ENCODE assay signal across 1 cellular context in the genomic region with DNA sequence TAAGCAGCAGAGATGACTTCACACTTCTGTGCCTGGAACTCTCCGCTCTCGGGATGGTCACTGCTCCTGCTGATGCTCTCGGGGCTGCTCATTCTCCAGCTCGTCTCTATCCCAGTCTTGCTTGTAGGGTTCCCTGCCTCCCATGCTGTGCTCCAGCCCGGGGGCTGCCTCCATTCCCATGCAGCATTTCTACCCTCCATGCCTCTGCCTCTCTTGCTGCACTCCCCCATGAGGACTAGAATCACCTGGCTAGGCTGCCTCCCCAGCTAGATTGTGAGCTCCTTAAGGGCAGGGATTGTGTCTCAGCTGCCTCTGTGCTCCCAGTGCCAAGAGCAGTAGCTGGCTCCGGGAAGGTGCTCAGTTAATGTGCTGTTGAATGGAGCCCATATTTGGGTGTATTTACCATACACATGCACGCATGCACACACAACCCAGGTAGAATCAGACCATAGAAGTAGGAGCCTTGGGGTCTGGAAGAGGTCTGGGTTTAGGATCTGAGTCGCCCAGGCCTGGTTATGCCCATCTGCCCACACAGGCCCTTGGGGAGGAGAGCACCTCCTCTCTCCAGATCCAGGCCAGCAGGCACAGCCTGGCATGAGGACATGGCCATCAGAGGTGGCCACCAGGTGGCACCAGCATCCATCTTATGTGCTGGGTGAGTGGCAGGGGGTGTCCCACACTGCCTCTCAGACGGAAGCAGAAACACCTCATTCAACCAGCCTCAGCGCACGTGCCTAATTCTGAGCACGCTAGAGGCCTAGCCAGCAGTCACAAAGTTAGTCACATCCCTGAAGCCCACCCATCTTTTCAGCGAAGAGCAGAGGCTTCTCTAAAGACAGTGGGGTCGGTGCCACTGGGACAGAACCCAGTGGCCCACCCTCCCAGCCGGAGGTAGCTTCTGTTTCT.
TF ChIP-seq lines count a peak whose summit lies in the region.

No MANE protein-coding gene starts in this region.

TF ChIP-seq in HepG2, 621 proteins besides CTCF, POLR2A, EP300 and RAD21 (continued from another document and continues in another):
- TF ChIP-seq, protein P1, sequence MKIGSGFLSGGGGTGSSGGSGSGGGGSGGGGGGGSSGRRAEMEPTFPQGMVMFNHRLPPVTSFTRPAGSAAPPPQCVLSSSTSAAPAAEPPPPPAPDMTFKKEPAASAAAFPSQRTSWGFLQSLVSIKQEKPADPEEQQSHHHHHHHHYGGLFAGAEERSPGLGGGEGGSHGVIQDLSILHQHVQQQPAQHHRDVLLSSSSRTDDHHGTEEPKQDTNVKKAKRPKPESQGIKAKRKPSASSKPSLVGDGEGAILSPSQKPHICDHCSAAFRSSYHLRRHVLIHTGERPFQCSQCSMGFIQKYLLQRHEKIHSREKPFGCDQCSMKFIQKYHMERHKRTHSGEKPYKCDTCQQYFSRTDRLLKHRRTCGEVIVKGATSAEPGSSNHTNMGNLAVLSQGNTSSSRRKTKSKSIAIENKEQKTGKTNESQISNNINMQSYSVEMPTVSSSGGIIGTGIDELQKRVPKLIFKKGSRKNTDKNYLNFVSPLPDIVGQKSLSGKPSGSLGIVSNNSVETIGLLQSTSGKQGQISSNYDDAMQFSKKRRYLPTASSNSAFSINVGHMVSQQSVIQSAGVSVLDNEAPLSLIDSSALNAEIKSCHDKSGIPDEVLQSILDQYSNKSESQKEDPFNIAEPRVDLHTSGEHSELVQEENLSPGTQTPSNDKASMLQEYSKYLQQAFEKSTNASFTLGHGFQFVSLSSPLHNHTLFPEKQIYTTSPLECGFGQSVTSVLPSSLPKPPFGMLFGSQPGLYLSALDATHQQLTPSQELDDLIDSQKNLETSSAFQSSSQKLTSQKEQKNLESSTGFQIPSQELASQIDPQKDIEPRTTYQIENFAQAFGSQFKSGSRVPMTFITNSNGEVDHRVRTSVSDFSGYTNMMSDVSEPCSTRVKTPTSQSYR (CRISPR knock-in tag; IDR thresholded peaks at IDR 0.05; ENCODE audit: borderline replicate concordance), result no peak
- no peak for TF ChIP-seq ZNF33A (CRISPR knock-in tag; IDR thresholded peaks at IDR 0.05; ENCODE audit: borderline replicate concordance)
- no peak for TF ChIP-seq SIX1 (CRISPR knock-in tag; IDR thresholded peaks at IDR 0.05; ENCODE audit: borderline replicate concordance)
- no peak for TF ChIP-seq SCMH1 (CRISPR knock-in tag; IDR thresholded peaks at IDR 0.05; ENCODE audit: borderline replicate concordance)
- TF ChIP-seq ZNF383 (CRISPR knock-in tag; IDR thresholded peaks at IDR 0.05; ENCODE audit: borderline replicate concordance), result no peak
- no peak for TF ChIP-seq ZNF180 (CRISPR knock-in tag; IDR thresholded peaks at IDR 0.05; ENCODE audit: borderline replicate concordance, low read depth)
- no peak for TF ChIP-seq HMGA1 (CRISPR knock-in tag; conservative IDR thresholded peaks at IDR 0.05)
- TF ChIP-seq, protein P2, sequence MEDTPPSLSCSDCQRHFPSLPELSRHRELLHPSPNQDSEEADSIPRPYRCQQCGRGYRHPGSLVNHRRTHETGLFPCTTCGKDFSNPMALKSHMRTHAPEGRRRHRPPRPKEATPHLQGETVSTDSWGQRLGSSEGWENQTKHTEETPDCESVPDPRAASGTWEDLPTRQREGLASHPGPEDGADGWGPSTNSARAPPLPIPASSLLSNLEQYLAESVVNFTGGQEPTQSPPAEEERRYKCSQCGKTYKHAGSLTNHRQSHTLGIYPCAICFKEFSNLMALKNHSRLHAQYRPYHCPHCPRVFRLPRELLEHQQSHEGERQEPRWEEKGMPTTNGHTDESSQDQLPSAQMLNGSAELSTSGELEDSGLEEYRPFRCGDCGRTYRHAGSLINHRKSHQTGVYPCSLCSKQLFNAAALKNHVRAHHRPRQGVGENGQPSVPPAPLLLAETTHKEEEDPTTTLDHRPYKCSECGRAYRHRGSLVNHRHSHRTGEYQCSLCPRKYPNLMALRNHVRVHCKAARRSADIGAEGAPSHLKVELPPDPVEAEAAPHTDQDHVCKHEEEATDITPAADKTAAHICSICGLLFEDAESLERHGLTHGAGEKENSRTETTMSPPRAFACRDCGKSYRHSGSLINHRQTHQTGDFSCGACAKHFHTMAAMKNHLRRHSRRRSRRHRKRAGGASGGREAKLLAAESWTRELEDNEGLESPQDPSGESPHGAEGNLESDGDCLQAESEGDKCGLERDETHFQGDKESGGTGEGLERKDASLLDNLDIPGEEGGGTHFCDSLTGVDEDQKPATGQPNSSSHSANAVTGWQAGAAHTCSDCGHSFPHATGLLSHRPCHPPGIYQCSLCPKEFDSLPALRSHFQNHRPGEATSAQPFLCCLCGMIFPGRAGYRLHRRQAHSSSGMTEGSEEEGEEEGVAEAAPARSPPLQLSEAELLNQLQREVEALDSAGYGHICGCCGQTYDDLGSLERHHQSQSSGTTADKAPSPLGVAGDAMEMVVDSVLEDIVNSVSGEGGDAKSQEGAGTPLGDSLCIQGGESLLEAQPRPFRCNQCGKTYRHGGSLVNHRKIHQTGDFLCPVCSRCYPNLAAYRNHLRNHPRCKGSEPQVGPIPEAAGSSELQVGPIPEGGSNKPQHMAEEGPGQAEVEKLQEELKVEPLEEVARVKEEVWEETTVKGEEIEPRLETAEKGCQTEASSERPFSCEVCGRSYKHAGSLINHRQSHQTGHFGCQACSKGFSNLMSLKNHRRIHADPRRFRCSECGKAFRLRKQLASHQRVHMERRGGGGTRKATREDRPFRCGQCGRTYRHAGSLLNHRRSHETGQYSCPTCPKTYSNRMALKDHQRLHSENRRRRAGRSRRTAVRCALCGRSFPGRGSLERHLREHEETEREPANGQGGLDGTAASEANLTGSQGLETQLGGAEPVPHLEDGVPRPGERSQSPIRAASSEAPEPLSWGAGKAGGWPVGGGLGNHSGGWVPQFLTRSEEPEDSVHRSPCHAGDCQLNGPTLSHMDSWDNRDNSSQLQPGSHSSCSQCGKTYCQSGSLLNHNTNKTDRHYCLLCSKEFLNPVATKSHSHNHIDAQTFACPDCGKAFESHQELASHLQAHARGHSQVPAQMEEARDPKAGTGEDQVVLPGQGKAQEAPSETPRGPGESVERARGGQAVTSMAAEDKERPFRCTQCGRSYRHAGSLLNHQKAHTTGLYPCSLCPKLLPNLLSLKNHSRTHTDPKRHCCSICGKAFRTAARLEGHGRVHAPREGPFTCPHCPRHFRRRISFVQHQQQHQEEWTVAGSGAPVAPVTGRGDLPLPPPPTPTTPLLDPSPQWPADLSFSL (CRISPR knock-in tag; IDR thresholded peaks at IDR 0.05), result no peak
- TF ChIP-seq U2AF1 (optimal IDR thresholded peaks at IDR 0.05; ENCODE audit: low read depth, low read length), result no peak
- no peak for TF ChIP-seq SYNCRIP (IDR thresholded peaks at IDR 0.05; ENCODE audit: insufficient read depth, low read depth, low read length)
- no peak for TF ChIP-seq ZNF543 (CRISPR knock-in tag; IDR thresholded peaks at IDR 0.05)
- TF ChIP-seq BRD4 (CRISPR knock-in tag; IDR thresholded peaks at IDR 0.05), result no peak
- TF ChIP-seq ZNF883 (CRISPR knock-in tag; IDR thresholded peaks at IDR 0.05; ENCODE audit: not compliant biosample characterization), result no peak
- TF ChIP-seq, protein P3, sequence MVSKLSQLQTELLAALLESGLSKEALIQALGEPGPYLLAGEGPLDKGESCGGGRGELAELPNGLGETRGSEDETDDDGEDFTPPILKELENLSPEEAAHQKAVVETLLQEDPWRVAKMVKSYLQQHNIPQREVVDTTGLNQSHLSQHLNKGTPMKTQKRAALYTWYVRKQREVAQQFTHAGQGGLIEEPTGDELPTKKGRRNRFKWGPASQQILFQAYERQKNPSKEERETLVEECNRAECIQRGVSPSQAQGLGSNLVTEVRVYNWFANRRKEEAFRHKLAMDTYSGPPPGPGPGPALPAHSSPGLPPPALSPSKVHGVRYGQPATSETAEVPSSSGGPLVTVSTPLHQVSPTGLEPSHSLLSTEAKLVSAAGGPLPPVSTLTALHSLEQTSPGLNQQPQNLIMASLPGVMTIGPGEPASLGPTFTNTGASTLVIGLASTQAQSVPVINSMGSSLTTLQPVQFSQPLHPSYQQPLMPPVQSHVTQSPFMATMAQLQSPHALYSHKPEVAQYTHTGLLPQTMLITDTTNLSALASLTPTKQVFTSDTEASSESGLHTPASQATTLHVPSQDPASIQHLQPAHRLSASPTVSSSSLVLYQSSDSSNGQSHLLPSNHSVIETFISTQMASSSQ (IDR thresholded peaks at IDR 0.05; ENCODE audit: low read depth), result no peak
- TF ChIP-seq, protein P3 (CRISPR knock-in tag; IDR thresholded peaks at IDR 0.05; ENCODE audit: borderline replicate concordance), result no peak; the same call in 1 of the 2 replicates
- no peak for TF ChIP-seq RBFOX2 (IDR thresholded peaks at IDR 0.05; ENCODE audit: low read depth, low read length)
- TF ChIP-seq, protein P4, sequence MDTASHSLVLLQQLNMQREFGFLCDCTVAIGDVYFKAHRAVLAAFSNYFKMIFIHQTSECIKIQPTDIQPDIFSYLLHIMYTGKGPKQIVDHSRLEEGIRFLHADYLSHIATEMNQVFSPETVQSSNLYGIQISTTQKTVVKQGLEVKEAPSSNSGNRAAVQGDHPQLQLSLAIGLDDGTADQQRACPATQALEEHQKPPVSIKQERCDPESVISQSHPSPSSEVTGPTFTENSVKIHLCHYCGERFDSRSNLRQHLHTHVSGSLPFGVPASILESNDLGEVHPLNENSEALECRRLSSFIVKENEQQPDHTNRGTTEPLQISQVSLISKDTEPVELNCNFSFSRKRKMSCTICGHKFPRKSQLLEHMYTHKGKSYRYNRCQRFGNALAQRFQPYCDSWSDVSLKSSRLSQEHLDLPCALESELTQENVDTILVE (CRISPR knock-in tag; IDR thresholded peaks at IDR 0.05), result no peak
- no peak for TF ChIP-seq ZNF766 (CRISPR knock-in tag; IDR thresholded peaks at IDR 0.05; ENCODE audit: borderline replicate concordance)
- TF ChIP-seq, protein P5, sequence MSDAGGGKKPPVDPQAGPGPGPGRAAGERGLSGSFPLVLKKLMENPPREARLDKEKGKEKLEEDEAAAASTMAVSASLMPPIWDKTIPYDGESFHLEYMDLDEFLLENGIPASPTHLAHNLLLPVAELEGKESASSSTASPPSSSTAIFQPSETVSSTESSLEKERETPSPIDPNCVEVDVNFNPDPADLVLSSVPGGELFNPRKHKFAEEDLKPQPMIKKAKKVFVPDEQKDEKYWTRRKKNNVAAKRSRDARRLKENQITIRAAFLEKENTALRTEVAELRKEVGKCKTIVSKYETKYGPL (CRISPR knock-in tag; IDR thresholded peaks at IDR 0.05), result no peak
- no peak for TF ChIP-seq ZNF446 (CRISPR knock-in tag; IDR thresholded peaks at IDR 0.05)
- TF ChIP-seq HNF4G (IDR thresholded peaks at IDR 0.05; ENCODE audit: borderline replicate concordance, low read depth, low read length), result no peak
- no peak for TF ChIP-seq HNF4G (CRISPR knock-in tag; IDR thresholded peaks at IDR 0.05; ENCODE audit: borderline replicate concordance, low read depth)
- TF ChIP-seq PHF5A (CRISPR knock-in tag; IDR thresholded peaks at IDR 0.05; ENCODE audit: low read depth, unreplicated experiment), result no peak
- TF ChIP-seq CHCHD3 (CRISPR knock-in tag; IDR thresholded peaks at IDR 0.05), result no peak
- no peak for TF ChIP-seq CEBPB (IDR thresholded peaks at IDR 0.05; ENCODE audit: borderline replicate concordance, low read depth, low read length)
- TF ChIP-seq ZNF260 (CRISPR knock-in tag; IDR thresholded peaks at IDR 0.05; ENCODE audit: borderline replicate concordance, low read depth), result no peak
- no peak for TF ChIP-seq ZNF562 (CRISPR knock-in tag; IDR thresholded peaks at IDR 0.05; ENCODE audit: borderline replicate concordance)
- no peak for TF ChIP-seq ZNF564 (CRISPR knock-in tag; IDR thresholded peaks at IDR 0.05)
- TF ChIP-seq SNAPC2 (CRISPR knock-in tag; IDR thresholded peaks at IDR 0.05), result no peak
- no peak for TF ChIP-seq ZBTB1 (CRISPR knock-in tag; IDR thresholded peaks at IDR 0.05; ENCODE audit: borderline replicate concordance)
- no peak for TF ChIP-seq ZNF282 (IDR thresholded peaks at IDR 0.05; ENCODE audit: partially characterized antibody)
- no peak for TF ChIP-seq EEA1 (CRISPR knock-in tag; IDR thresholded peaks at IDR 0.05; ENCODE audit: borderline replicate concordance)
- no peak for TF ChIP-seq ZSCAN12 (CRISPR knock-in tag; IDR thresholded peaks at IDR 0.05)
- no peak for TF ChIP-seq ZFAT (CRISPR knock-in tag; conservative IDR thresholded peaks at IDR 0.05)
- TF ChIP-seq NCOA1 (CRISPR knock-in tag; IDR thresholded peaks at IDR 0.05), result no peak
- TF ChIP-seq SSRP1 (CRISPR knock-in tag; IDR thresholded peaks at IDR 0.05), result no peak
- TF ChIP-seq, protein P6, sequence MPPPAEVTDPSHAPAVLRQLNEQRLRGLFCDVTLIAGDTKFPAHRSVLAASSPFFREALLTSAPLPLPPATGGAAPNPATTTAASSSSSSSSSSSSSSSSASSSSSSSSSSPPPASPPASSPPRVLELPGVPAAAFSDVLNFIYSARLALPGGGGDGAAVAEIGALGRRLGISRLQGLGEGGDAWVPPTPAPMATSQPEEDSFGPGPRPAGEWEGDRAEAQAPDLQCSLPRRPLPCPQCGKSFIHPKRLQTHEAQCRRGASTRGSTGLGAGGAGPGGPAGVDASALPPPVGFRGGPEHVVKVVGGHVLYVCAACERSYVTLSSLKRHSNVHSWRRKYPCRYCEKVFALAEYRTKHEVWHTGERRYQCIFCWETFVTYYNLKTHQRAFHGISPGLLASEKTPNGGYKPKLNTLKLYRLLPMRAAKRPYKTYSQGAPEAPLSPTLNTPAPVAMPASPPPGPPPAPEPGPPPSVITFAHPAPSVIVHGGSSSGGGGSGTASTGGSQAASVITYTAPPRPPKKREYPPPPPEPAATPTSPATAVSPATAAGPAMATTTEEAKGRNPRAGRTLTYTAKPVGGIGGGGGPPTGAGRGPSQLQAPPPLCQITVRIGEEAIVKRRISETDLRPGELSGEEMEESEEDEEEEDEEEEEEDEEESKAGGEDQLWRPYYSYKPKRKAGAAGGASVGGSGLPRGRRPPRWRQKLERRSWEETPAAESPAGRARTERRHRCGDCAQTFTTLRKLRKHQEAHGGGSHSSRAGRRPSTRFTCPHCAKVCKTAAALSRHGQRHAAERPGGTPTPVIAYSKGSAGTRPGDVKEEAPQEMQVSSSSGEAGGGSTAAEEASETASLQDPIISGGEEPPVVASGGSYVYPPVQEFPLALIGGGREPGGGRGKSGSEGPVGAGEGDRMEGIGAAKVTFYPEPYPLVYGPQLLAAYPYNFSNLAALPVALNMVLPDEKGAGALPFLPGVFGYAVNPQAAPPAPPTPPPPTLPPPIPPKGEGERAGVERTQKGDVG (CRISPR knock-in tag; IDR thresholded peaks at IDR 0.05; ENCODE audit: borderline replicate concordance), result no peak
